Comparison of ENCODE assay signal across 28 cellular contexts in genomic region chr19:28691683-28692082, GRCh38.
"Had no signal": no experiment of that assay in that cellular context is flagged by ENCODE, and none has a peak within 500 bp of the region (broad histone marks: within the 10 kb centered on the region; RNA-seq: fewer than 3 reads in every experiment).

No MANE protein-coding gene starts in this region.

- H3K27me3 ChIP-seq: esophagus squamous epithelium, hepatocyte, neutrophil, right lobe of liver, spleen, testis, tibial artery, upper lobe of left lung had no signal

- H2AFZ ChIP-seq: hepatocyte had no signal

- H3K4me1 ChIP-seq: esophagus squamous epithelium, gastroesophageal sphincter, heart left ventricle, pancreas, right lobe of liver, spleen, testis, tibial artery, upper lobe of left lung had no signal

- H3K27ac ChIP-seq: esophagus squamous epithelium, gastroesophageal sphincter, heart left ventricle, hepatocyte, neutrophil, pancreas, right lobe of liver, skin epidermis, spleen, testis, tibial artery, upper lobe of left lung had no signal

- H3K36me3 ChIP-seq: esophagus squamous epithelium, gastroesophageal sphincter, heart left ventricle, neutrophil, pancreas, right lobe of liver, spleen, tibial artery, upper lobe of left lung had no signal

- DNase-seq: cortex of kidney; effector memory CD8-positive, alpha-beta T cell; erythroblast; esophagus squamous epithelium; heart left ventricle; kidney; mesenchymal stem cell; mucosa of descending colon; naive B cell; pancreas; right lobe of liver; spleen; stimulated activated CD4-positive, alpha-beta T cell treated with anti-CD3 and anti-CD28 coated beads, Interleukin-4, amount 100 ng/mL, for 4 hours; stimulated activated naive CD8-positive, alpha-beta T cell treated with anti-CD3 and anti-CD28 coated beads, Interleukin-15, Interleukin-2, amounts not matched to agents 100 U/mL and 50 U/mL, for 24 hours; substantia nigra; testis; tibial artery; upper lobe of left lung had no signal

- FAIRE-seq: endometrium, kidney, pancreas, urothelium cell line had no signal

- H3K79me2 ChIP-seq: hepatocyte had no signal

- H3K4me2 ChIP-seq: hepatocyte had no signal

- ATAC-seq: effector memory CD8-positive, alpha-beta T cell; gastroesophageal sphincter; heart left ventricle; left lobe of liver; mucosa of descending colon; natural killer cell treated with Interleukin-12 subunit alpha and Interleukin-12 subunit beta and Interleukin-15 and Interleukin-18, amount 100 ng/mL, for 72 hours; pancreas; right lobe of liver; stimulated activated memory B cell treated with anti-CD40 and anti-IgM and Interleukin-4, amounts not matched to agents 10 μg/mL and 1 μg/mL and 100 μg/mL, for 72 hours; stimulated activated naive CD8-positive, alpha-beta T cell treated with anti-CD3 and anti-CD28 coated beads, Interleukin-15, Interleukin-2, amounts not matched to agents 100 U/mL and 50 U/mL, for 24 hours had no signal

- H3K4me3 ChIP-seq: esophagus squamous epithelium, gastroesophageal sphincter, heart left ventricle, hepatocyte, lung, mucosa of descending colon, pancreas, right lobe of liver, skin epidermis, spleen, testis, tibial artery, upper lobe of left lung had no signal

- H3K9me3 ChIP-seq: gastroesophageal sphincter, heart left ventricle, mucosa of descending colon, neutrophil, pancreas, right lobe of liver, testis, upper lobe of left lung had no signal
